In the genomic region with DNA sequence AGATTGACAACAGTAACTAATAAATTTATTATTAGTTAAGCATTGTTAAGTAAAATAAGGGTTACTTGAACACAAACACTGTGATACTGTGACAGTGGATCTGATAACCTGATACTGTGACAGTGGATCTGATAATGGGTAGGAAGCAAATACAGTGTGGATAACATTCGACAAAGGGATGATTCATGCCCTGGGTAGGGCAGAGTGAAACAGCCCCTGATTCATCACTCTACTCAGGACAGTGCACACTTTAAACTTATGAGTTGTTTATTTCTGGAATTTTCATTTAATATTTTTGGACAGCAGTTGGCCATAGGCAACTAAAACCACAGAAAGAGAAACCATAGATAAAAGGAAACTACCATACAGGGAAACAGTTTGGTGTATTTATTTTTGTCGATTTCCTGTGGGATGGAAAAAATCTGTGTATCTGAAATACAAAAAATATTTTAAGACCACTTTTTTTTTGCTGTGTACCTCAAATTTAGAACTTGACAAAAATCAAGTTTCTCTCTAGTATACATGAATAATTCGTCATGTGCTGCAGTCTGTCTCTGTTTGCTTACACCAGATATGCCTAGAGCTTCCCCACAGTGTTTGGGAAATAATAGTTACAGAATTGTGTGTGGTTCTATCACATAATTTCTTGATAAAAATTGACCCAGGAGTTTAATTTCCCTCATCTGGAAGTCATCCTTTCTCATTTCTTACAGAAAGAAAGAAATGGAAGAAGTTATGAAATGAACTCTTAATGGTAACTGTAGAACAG, we compare ENCODE assay signal across 12 cellular contexts.
DNase-seq lines count a peak whose midpoint lies in the region; ATAC-seq, FAIRE-seq and TF ChIP-seq lines count a peak whose summit lies in the region.
"Had no signal": no experiment of that assay in that cellular context is flagged by ENCODE, and none has a peak within 500 bp of the region (broad histone marks: within the 10 kb centered on the region; RNA-seq: fewer than 3 reads in every experiment).

No MANE protein-coding gene starts in this region.

- peak; percentile 44 for DNase-seq in GM03348 (ENCODE audit: low spot score)
- peak; percentile 79 for DNase-seq in LHCN-M2 (ENCODE audit: low read depth)
- peak; percentile 74 for DNase-seq in choroid plexus epithelial cell (ENCODE audit: low read depth)
- no peak for DNase-seq in naive thymus-derived CD4-positive, alpha-beta T cell
- no peak for DNase-seq in stimulated activated CD4-positive, alpha-beta T cell treated with anti-CD3 and anti-CD28 coated beads, Interleukin-12 subunit alpha, Interleukin-12 subunit beta, amount 100 ng/mL, for 4 hours
- DNase-seq in ecto neural progenitor cell (ENCODE audit: low spot score) = no peak
- DNase-seq in D721Med (ENCODE audit: insufficient read length, low spot score) = no peak
- DNase-seq: activated naive CD4-positive, alpha-beta T cell treated with Interleukin-2 at 50 U/mL for 16 hours; DMS79; NCI-H524 treated with DMSO at 0.1 percent for 48 hours; right lobe of liver had no signal

- no peaks in the 10 kb centered on the region for H3K36me3 ChIP-seq in naive thymus-derived CD4-positive, alpha-beta T cell (ENCODE audit: control insufficient read depth in 2 of 3, insufficient read depth in 3 of 3, low read length in 3 of 3)
- H3K36me3 ChIP-seq: right lobe of liver had no signal

- H3K27ac ChIP-seq in naive thymus-derived CD4-positive, alpha-beta T cell (ENCODE audit: low read depth, low read length) = no peak overlapping the region
- H3K27ac ChIP-seq: right lobe of liver had no signal

- no peak overlapping the region for H3K27ac Mint-ChIP-seq in naive thymus-derived CD4-positive, alpha-beta T cell

- no peaks in the 10 kb centered on the region for H3K9me3 ChIP-seq in naive thymus-derived CD4-positive, alpha-beta T cell (ENCODE audit: control insufficient read depth in 2 of 3, low read length in 3 of 3)
- H3K9me3 ChIP-seq: right lobe of liver had no signal

- H3K4me3 Mint-ChIP-seq in naive thymus-derived CD4-positive, alpha-beta T cell = no peak overlapping the region

- TF ChIP-seq CTCF in choroid plexus epithelial cell (conservative IDR thresholded peaks at IDR 0.05; ENCODE audit: low read depth, low read length) (no peak), D721Med (IDR thresholded peaks at IDR 0.05; ENCODE audit: insufficient read depth, missing control alignments) (no peak)

- H3K9me3 Mint-ChIP-seq in naive thymus-derived CD4-positive, alpha-beta T cell = peaks cover 0 to 5% (median 0%) of the 10 kb centered on the region in 11 donors

- peaks cover 0 to 8% (median 0%) of the 10 kb centered on the region in 5 donors for H3K36me3 Mint-ChIP-seq in naive thymus-derived CD4-positive, alpha-beta T cell

- FAIRE-seq in D721Med (lab: Jason Lieb, UNC) = no peak

- POLR2A ChIA-PET in naive thymus-derived CD4-positive, alpha-beta T cell (lab: Charles Lee) = no interaction called here

- CTCF ChIA-PET in naive thymus-derived CD4-positive, alpha-beta T cell (lab: Charles Lee) = no interaction called here

- H3K4me1 ChIP-seq in naive thymus-derived CD4-positive, alpha-beta T cell (ENCODE audit: control insufficient read depth in 2 of 2, insufficient read depth in 2 of 2, low read length in 2 of 2) = no peaks in the 10 kb centered on the region
- H3K4me1 ChIP-seq: right lobe of liver had no signal

- no peak overlapping the region for H3K4me3 ChIP-seq in choroid plexus epithelial cell (ENCODE audit: low read depth, low read length)
- no peak overlapping the region for H3K4me3 ChIP-seq in naive thymus-derived CD4-positive, alpha-beta T cell (ENCODE audit: low read length)
- H3K4me3 ChIP-seq: right lobe of liver had no signal

- ATAC-seq in naive thymus-derived CD4-positive, alpha-beta T cell = peak; percentile 49
- no peak for ATAC-seq in HG03520 (IDR thresholded peaks at IDR 0.05; ENCODE audit: unreplicated experiment)

- intact Hi-C loops in naive thymus-derived CD4-positive, alpha-beta T cell (cut with micrococcal nuclease) = no loop called here

- no peaks in the 10 kb centered on the region for H3K27me3 Mint-ChIP-seq in naive thymus-derived CD4-positive, alpha-beta T cell

- peaks cover 0 to 22% (median 4%) of the 10 kb centered on the region in 7 donors for H3K4me1 Mint-ChIP-seq in naive thymus-derived CD4-positive, alpha-beta T cell

- no peaks in the 10 kb centered on the region for H3K27me3 ChIP-seq in naive thymus-derived CD4-positive, alpha-beta T cell (ENCODE audit: control insufficient read depth in 2 of 2, insufficient read depth in 2 of 2, low read length in 2 of 2)
- H3K27me3 ChIP-seq: right lobe of liver had no signal

Comparison
In these comparisons a context has a peak if more than half of its experiments do, and no peak if none do; other contexts are left out.
1. DNase-seq: peak in GM03348 (single experiment), LHCN-M2 (single experiment) and choroid plexus epithelial cell (single experiment); none in naive thymus-derived CD4-positive, alpha-beta T cell (0 of 9), stimulated activated CD4-positive, alpha-beta T cell treated with anti-CD3 and anti-CD28 coated beads, Interleukin-12 subunit alpha, Interleukin-12 subunit beta, amount 100 ng/mL, for 4 hours (single experiment), ecto neural progenitor cell (single experiment) and D721Med (single experiment).